ENCODE assay signal across 9 cellular contexts in genomic region chr16:25108054-25108453, GRCh38. TPM values are rescaled to one million over a fixed set of nuclear protein-coding genes. Genes with fewer than 3 reads are reported as not detected.
A peak's percentile ranks its signal among the peaks of the same experiment; 100 is the strongest.
DNase-seq lines count a peak whose midpoint lies in the region; ATAC-seq lines count a peak whose summit lies in the region.
"Had no signal": no experiment of that assay in that cellular context is flagged by ENCODE, and none has a peak within 500 bp of the region (broad histone marks: within the 10 kb centered on the region; RNA-seq: fewer than 3 reads in every experiment).

No MANE protein-coding gene starts in this region.

- no peaks in the 10 kb centered on the region for H3K27me3 ChIP-seq in MG63
- H3K27me3 ChIP-seq: heart left ventricle had no signal

- H3K36me3 ChIP-seq in ES-I3 (ENCODE audit: insufficient read depth, low read length) (no peaks in the 10 kb centered on the region), MG63 (no peaks in the 10 kb centered on the region)
- H3K36me3 ChIP-seq: heart left ventricle had no signal

- H3K9me3 Mint-ChIP-seq in natural killer cell treated with Interleukin-12 subunit alpha and Interleukin-12 subunit beta and Interleukin-15 and Interleukin-18, amount 100 ng/mL, for 72 hours: no peaks in the 10 kb centered on the region

- peak overlapping the region; percentile 94 to 97 for H3K27ac Mint-ChIP-seq in natural killer cell treated with Interleukin-12 subunit alpha and Interleukin-12 subunit beta and Interleukin-15 and Interleukin-18, amount 100 ng/mL, for 72 hours

- H3K4me3 ChIP-seq in MG63: no peak overlapping the region

- H3K9ac ChIP-seq in ES-I3 (ENCODE audit: low read depth, low read length): peak overlapping the region; percentile 84; the same call in 1 of the 2 replicates

- peak overlapping the region; percentile 93 for H3K4me3 Mint-ChIP-seq in natural killer cell treated with Interleukin-12 subunit alpha and Interleukin-12 subunit beta and Interleukin-15 and Interleukin-18, amount 100 ng/mL, for 72 hours

- ATAC-seq in natural killer cell treated with Interleukin-12 subunit alpha and Interleukin-12 subunit beta and Interleukin-15 and Interleukin-18, amount 100 ng/mL, for 72 hours: no peak
- no peak for ATAC-seq in HG03045 (IDR thresholded peaks at IDR 0.05; ENCODE audit: unreplicated experiment)
- ATAC-seq: heart left ventricle had no signal

- H3K27me3 Mint-ChIP-seq in natural killer cell treated with Interleukin-12 subunit alpha and Interleukin-12 subunit beta and Interleukin-15 and Interleukin-18, amount 100 ng/mL, for 72 hours: no peaks in the 10 kb centered on the region

- H3K36me3 Mint-ChIP-seq in natural killer cell treated with Interleukin-12 subunit alpha and Interleukin-12 subunit beta and Interleukin-15 and Interleukin-18, amount 100 ng/mL, for 72 hours: no peaks in the 10 kb centered on the region

- peaks cover 4% of the 10 kb centered on the region for H3K4me1 ChIP-seq in ES-I3 (ENCODE audit: insufficient read depth, low read length)

- peak; percentile 58 for DNase-seq in NAMALWA (ENCODE audit: low spot score)
- DNase-seq in activated T-cell treated with anti-CD3 and anti-CD28 coated beads, Interleukin-2, amount 50 U/mL, for 1 hour: peak; percentile 59
- no peak for DNase-seq in natural killer cell treated with Interleukin-12 subunit alpha and Interleukin-12 subunit beta and Interleukin-15 and Interleukin-18, amount 100 ng/mL, for 72 hours (ENCODE audit: low spot score)
- no peak for DNase-seq in GOT3 (lab: John Stamatoyannopoulos, UW)
- no peak for DNase-seq in MG63
- DNase-seq in HuH-7.5 (ENCODE audit: low spot score): no peak

- peaks cover 35 to 42% of the 10 kb centered on the region in 2 donors for H3K4me1 Mint-ChIP-seq in natural killer cell treated with Interleukin-12 subunit alpha and Interleukin-12 subunit beta and Interleukin-15 and Interleukin-18, amount 100 ng/mL, for 72 hours (ENCODE audit: low read depth in 2 of 2)

- H3K9me3 ChIP-seq in ES-I3 (ENCODE audit: control insufficient read depth, insufficient read depth, low read length): no peaks in the 10 kb centered on the region
- H3K9me3 ChIP-seq in MG63: no peaks in the 10 kb centered on the region
- H3K9me3 ChIP-seq: heart left ventricle had no signal

RNA-seq across cellular contexts. Expression of gene LCMT1, which starts 3.5 kb away (rescaled TPM):
- total RNA-seq in natural killer cell treated with Interleukin-12 subunit alpha and Interleukin-12 subunit beta and Interleukin-15 and Interleukin-18, amount 100 ng/mL, for 72 hours: 10 to 100 TPM; 42.6 to 50.0 TPM
- 64.8 and 88.2 TPM in 2 replicates for total RNA-seq in MG63 (2014; rRNA removed; shearing (Covaris generic); ENCODE audit: low replicate concordance)

Comparison
In these comparisons a context has a peak if more than half of its experiments do, and no peak if none do; other contexts are left out.
1. DNase-seq: peak in NAMALWA (single experiment) and activated T-cell treated with anti-CD3 and anti-CD28 coated beads, Interleukin-2, amount 50 U/mL, for 1 hour (single experiment); none in natural killer cell treated with Interleukin-12 subunit alpha and Interleukin-12 subunit beta and Interleukin-15 and Interleukin-18, amount 100 ng/mL, for 72 hours (single experiment), GOT3 (single experiment), MG63 (single experiment) and HuH-7.5 (single experiment).